In the genomic region with DNA sequence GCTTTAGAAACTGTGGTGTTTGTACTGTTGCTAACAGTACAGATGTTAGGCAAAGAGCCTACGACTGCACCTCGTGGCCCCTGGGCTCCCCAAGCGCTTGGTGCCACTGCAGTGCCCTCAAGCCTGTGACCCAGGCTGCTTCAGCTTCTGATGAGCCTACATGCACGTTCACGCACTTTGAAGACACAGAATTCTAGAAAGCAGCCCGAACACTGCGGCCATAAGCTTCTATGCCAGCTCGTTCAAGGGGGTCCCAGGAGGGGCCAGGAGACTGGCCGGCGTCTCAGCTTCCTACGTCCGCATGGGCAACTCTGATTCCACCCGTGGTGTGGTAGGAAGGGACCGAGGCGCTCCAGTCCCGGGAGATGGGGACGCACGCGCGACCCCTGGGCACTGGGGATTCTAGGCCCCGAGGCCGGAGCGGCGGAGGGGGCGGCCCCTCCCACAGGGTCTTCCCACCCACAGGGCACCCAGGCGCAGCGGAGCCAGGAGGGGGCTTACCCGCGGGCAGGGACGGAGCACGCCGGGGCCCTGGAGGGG, we compare ENCODE assay signal across 8 cellular contexts. TPM values are rescaled to one million over a fixed set of nuclear protein-coding genes. Genes with fewer than 3 reads are reported as not detected.
DNase-seq lines count a peak whose midpoint lies in the region; ATAC-seq and TF ChIP-seq lines count a peak whose summit lies in the region.

No MANE protein-coding gene starts in this region.

- CTCF ChIA-PET in HCT116 (lab: Charles Lee) = no interaction called here

- H3K9me3 ChIP-seq in HCT116 (ENCODE audit: control insufficient read depth in 1 of 2, insufficient read depth in 1 of 2, low read depth in 1 of 2, low read length in 2 of 2) (no peaks in the 10 kb centered on the region), right cardiac atrium (ENCODE audit: control insufficient read depth, low read length) (no peaks in the 10 kb centered on the region)

- no peak for TF ChIP-seq RAD21 in HCT116 (IDR thresholded peaks at IDR 0.05; ENCODE audit: low read depth)

- H2AFZ ChIP-seq in HCT116 (ENCODE audit: low read depth, low read length, poor library complexity, severe bottlenecking) = no peak overlapping the region

- no peak for TF ChIP-seq POLR2A in HCT116 (IDR thresholded peaks at IDR 0.05; ENCODE audit: borderline replicate concordance, extremely low read depth, insufficient read depth, insufficient read length)

- ATAC-seq in HCT116 = peak; percentile 7
- ATAC-seq in right cardiac atrium = peak; percentile 9 to 34
- ATAC-seq in GM18498 (IDR thresholded peaks at IDR 0.05; ENCODE audit: unreplicated experiment) = no peak

- peaks cover 47% of the 10 kb centered on the region for H3K79me2 ChIP-seq in HCT116 (ENCODE audit: insufficient read depth, low read length)

- POLR2A ChIA-PET in HCT116 (lab: Charles Lee) = no interaction called here

- no peaks in the 10 kb centered on the region; a peak in 1 of 4 replicates for H3K36me3 ChIP-seq in HCT116 (ENCODE audit: control insufficient read depth in 1 of 2, insufficient read depth in 2 of 2, low read length in 2 of 2)

- H3K27me3 Mint-ChIP-seq in immature natural killer cell (ENCODE audit: low read depth in 3 of 3) = peaks cover 7 to 8% (median 7%) of the 10 kb centered on the region in 3 donors

- no peaks in the 10 kb centered on the region for H4K20me1 ChIP-seq in HCT116 (ENCODE audit: insufficient read depth)

- peaks cover 0 to 3% of the 10 kb centered on the region in 2 donors for H3K4me1 Mint-ChIP-seq in immature natural killer cell

- no TSS peak for BruUV-seq in HCT116 (replicated peaks; lab: Mats Ljungman, UMichigan)

- no peaks in the 10 kb centered on the region for H3K36me3 Mint-ChIP-seq in immature natural killer cell

- RAD21 ChIA-PET in HCT116 (lab: Charles Lee; ENCODE audit: low non-redundant PET in 1 of 2, low total read pairs in 2 of 2, uncharacterized antibody in 2 of 2, unreplicated experiment in 2 of 2) = no interaction called here

- H3K4me3 ChIP-seq in HCT116 (replicated peaks in 1 of 2; ENCODE audit: low read depth in 1 of 2, low read length in 2 of 2) (peak overlapping the region; percentile 73 to 82), right cardiac atrium (ENCODE audit: low read length) (peak overlapping the region; percentile 66), skeletal muscle cell (ENCODE audit: low read depth, low read length) (peak overlapping the region; percentile 46)

- peaks cover 5 to 18% of the 10 kb centered on the region in 2 experiments; a peak in 3 of 4 replicates for H3K4me1 ChIP-seq in HCT116 (ENCODE audit: control insufficient read depth in 1 of 2, insufficient read depth in 2 of 2, low read length in 2 of 2)
- peaks cover 6% of the 10 kb centered on the region for H3K4me1 ChIP-seq in right cardiac atrium (ENCODE audit: control insufficient read depth, insufficient read depth, low read length)

- peak overlapping the region; percentile 94 for H3K4me2 ChIP-seq in HCT116 (ENCODE audit: low read length)

- H3K9ac ChIP-seq in HCT116 (ENCODE audit: low read length) = peak overlapping the region; percentile 85

- in situ Hi-C loops in GM13976 (cut with MboI; ENCODE audit: low sequenced_read_pairs, unreplicated experiment) = no loop called here

- H3K4me3 Mint-ChIP-seq in immature natural killer cell = peak overlapping the region in 1 of 5 donors; percentile 4

- 7% methylated on average over 32 of the region's 32 CpGs for WGBS in right cardiac atrium

- intact Hi-C loops in HCT116 (cut with micrococcal nuclease) = loop anchor here (5.0 kb wide), 1 partner anchor 38 kb away; no protein-coding TSS in a partner anchor
- intact Hi-C loops in right cardiac atrium (cut with DNase I) = no loop called here
- intact Hi-C loops in posterior cingulate gyrus (cut with DNase I) = no loop called here

- H3K9me3 Mint-ChIP-seq in immature natural killer cell = no peaks in the 10 kb centered on the region

- DNase-seq in HCT116 (ENCODE audit: low read depth, low spot score) = no peak
- DNase-seq in right cardiac atrium = no peak
- no peak for DNase-seq in skeletal muscle cell (ENCODE audit: low read depth)
- DNase-seq in GM13976 (ENCODE audit: low spot score) = no peak
- no peak for DNase-seq in posterior cingulate gyrus
- DNase-seq in immature natural killer cell = no peak

- no peak overlapping the region for H3K27ac Mint-ChIP-seq in immature natural killer cell

- H3K27ac ChIP-seq in HCT116 (ENCODE audit: low read depth, low read length) (peak overlapping the region; percentile 62; the same call in 1 of the 2 replicates), VCaP (peak overlapping the region; percentile 76), right cardiac atrium (ENCODE audit: low read length) (no peak overlapping the region)

- TF ChIP-seq CTCF in HCT116 (IDR thresholded peaks at IDR 0.05 in 2 of 3, conservative IDR thresholded peaks at IDR 0.05 in 1 of 3; ENCODE audit: borderline replicate concordance in 1 of 3, insufficient read depth in 1 of 3, low read depth in 2 of 3, low read length in 2 of 3) = no peak
- TF ChIP-seq CTCF in VCaP (conservative IDR thresholded peaks at IDR 0.05) = no peak
- TF ChIP-seq CTCF in GM13976 (IDR thresholded peaks at IDR 0.05; ENCODE audit: borderline replicate concordance, control extremely low read depth, extremely low read depth, insufficient read depth, missing control alignments) = no peak

- H3K27me3 ChIP-seq in HCT116 (ENCODE audit: insufficient read depth, low read length) (no peaks in the 10 kb centered on the region), right cardiac atrium (ENCODE audit: control insufficient read depth, insufficient read depth) (no peaks in the 10 kb centered on the region)

- no peaks in the 10 kb centered on the region for H3K9me2 ChIP-seq in HCT116 (ENCODE audit: insufficient read depth)

TF ChIP-seq in HCT116, 20 proteins besides CTCF, POLR2A, EP300 and RAD21:
- no peak for TF ChIP-seq TCF7L2 (IDR thresholded peaks at IDR 0.05; ENCODE audit: borderline replicate concordance, extremely low read depth, insufficient read depth, insufficient read length)
- TF ChIP-seq ELF1 (IDR thresholded peaks at IDR 0.05; ENCODE audit: borderline replicate concordance, low read depth) = no peak
- no peak for TF ChIP-seq ZFX (IDR thresholded peaks at IDR 0.05)
- TF ChIP-seq SRF (IDR thresholded peaks at IDR 0.05; ENCODE audit: low read depth) = no peak
- no peak for TF ChIP-seq SIN3A (IDR thresholded peaks at IDR 0.05; ENCODE audit: low read depth)
- no peak for TF ChIP-seq JUND (IDR thresholded peaks at IDR 0.05)
- TF ChIP-seq CBX3 (IDR thresholded peaks at IDR 0.05; ENCODE audit: low read depth) = no peak
- no peak for TF ChIP-seq EZH2 (IDR thresholded peaks at IDR 0.05)
- TF ChIP-seq, protein P1, sequence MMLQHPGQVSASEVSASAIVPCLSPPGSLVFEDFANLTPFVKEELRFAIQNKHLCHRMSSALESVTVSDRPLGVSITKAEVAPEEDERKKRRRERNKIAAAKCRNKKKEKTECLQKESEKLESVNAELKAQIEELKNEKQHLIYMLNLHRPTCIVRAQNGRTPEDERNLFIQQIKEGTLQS (IDR thresholded peaks at IDR 0.05) = no peak
- no peak for TF ChIP-seq EZH2phosphoT487 (IDR thresholded peaks at IDR 0.05; ENCODE audit: borderline replicate concordance)
- TF ChIP-seq CEBPB (IDR thresholded peaks at IDR 0.05; ENCODE audit: low read depth) = no peak
- TF ChIP-seq POLR2AphosphoS5 (IDR thresholded peaks at IDR 0.05; ENCODE audit: low read depth, low read length) = no peak
- no peak for TF ChIP-seq FOSL1 (IDR thresholded peaks at IDR 0.05; ENCODE audit: low read depth)

RNA-seq across cellular contexts. Expression of a gene that starts 0.7 kb away (rescaled TPM):
- total RNA-seq in HCT116 (2021; ENCODE audit: unreplicated experiment) (34.0 TPM), right cardiac atrium (1 to 10 TPM; 3.9 to 9.2 (median 4.6) TPM)
- polyA plus RNA-seq in HCT116 (2012) = 12.2 and 13.5 TPM in 2 replicates
- polyA plus RNA-seq in right cardiac atrium (1.6 TPM), immature natural killer cell (under 1 TPM in 1 of 3 donors, not detected in 2; 0.19 TPM)
